In the genomic region with DNA sequence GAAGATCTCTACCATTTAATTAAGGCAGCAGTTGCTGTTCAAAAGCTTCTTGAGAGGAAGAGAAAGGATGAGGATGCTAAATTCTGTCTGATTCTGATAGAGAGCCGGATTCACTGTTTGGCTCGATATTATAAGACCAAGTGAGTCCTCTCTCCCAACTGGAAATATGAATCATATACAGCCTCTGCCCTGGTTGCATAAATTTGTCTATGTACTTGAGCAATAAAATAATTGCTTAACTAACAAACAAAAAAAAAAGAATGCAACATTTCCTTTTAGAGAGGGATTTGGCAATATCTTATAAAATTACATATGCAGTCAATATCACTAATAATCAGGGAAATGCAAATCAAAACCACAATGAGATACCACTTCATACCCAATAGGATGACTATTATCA, we compare ENCODE assay signal across 19 cellular contexts. TPM values are rescaled to one million over a fixed set of nuclear protein-coding genes. Genes with fewer than 3 reads are reported as not detected.
DNase-seq lines count a peak whose midpoint lies in the region; ATAC-seq and TF ChIP-seq lines count a peak whose summit lies in the region.
"Had no signal": no experiment of that assay in that cellular context is flagged by ENCODE, and none has a peak within 500 bp of the region (broad histone marks: within the 10 kb centered on the region; RNA-seq: fewer than 3 reads in every experiment).

No MANE protein-coding gene starts in this region.

- DNase-seq in AG10803 (ENCODE audit: low read depth) (peak; percentile 52), HS-5 (ENCODE audit: low read depth) (peak; percentile 15), adipocyte (ENCODE audit: low read depth) (peak; percentile 59), fibroblast of pulmonary artery (ENCODE audit: low read depth) (peak; percentile 69)
- DNase-seq in activated T-cell treated with anti-CD3 and anti-CD28 coated beads, Interleukin-2, amount 50 U/mL, for 72 hours, result no peak
- no peak for DNase-seq in activated CD4-positive, alpha-beta T cell treated with anti-CD3 and anti-CD28 coated beads, Interleukin-2, amount 50 U/mL, for 4 hours
- no peak for DNase-seq in CD4-positive, alpha-beta memory T cell
- DNase-seq: BE2C; CD8-positive, alpha-beta memory T cell; DMS 273 treated with DMSO at 0.1 percent for 48 hours; Kasumi-1; NCI-H1048; NCI-H146; NCI-H2227 treated with DMSO at 0.1 percent for 48 hours; NCI-H69; NK-92 treated with Interleukin-12 subunit alpha and Interleukin-12 subunit beta, amount 100 ng/mL, for 24 hours; Peyer's patch; Right ventricle myocardium superior had no signal

- H3K27me3 ChIP-seq in adipocyte (replicated peaks; ENCODE audit: control insufficient read depth, insufficient read depth, low read length), result no peaks in the 10 kb centered on the region
- no peaks in the 10 kb centered on the region for H3K27me3 ChIP-seq in CD4-positive, alpha-beta memory T cell (ENCODE audit: insufficient read depth, low read length)
- H3K27me3 ChIP-seq: BE2C, Peyer's patch had no signal

- no peak for TF ChIP-seq CTCF in AG10803 (conservative IDR thresholded peaks at IDR 0.05; ENCODE audit: low read length)
- no peak for TF ChIP-seq CTCF in fibroblast of pulmonary artery (IDR thresholded peaks at IDR 0.05; ENCODE audit: low read length, missing control alignments)

- H3K9me3 Mint-ChIP-seq in activated T-cell treated with anti-CD3 and anti-CD28 coated beads, Interleukin-2, amount 50 U/mL, for 72 hours, result no peaks in the 10 kb centered on the region
- no peaks in the 10 kb centered on the region for H3K9me3 Mint-ChIP-seq in CD4-positive, alpha-beta memory T cell
- H3K9me3 Mint-ChIP-seq: CD8-positive, alpha-beta memory T cell had no signal

- peaks cover 77% of the 10 kb centered on the region for H3K36me3 ChIP-seq in adipocyte (ENCODE audit: control insufficient read depth, insufficient read depth, low read length, severe bottlenecking)
- H3K36me3 ChIP-seq in CD4-positive, alpha-beta memory T cell (ENCODE audit: insufficient read depth, low read length), result peaks cover 46% of the 10 kb centered on the region

- no peaks in the 10 kb centered on the region for H3K27me3 Mint-ChIP-seq in activated T-cell treated with anti-CD3 and anti-CD28 coated beads, Interleukin-2, amount 50 U/mL, for 72 hours (ENCODE audit: low read depth)
- no peaks in the 10 kb centered on the region for H3K27me3 Mint-ChIP-seq in CD4-positive, alpha-beta memory T cell
- H3K27me3 Mint-ChIP-seq: CD8-positive, alpha-beta memory T cell had no signal

- POLR2A ChIA-PET in CD4-positive, alpha-beta memory T cell (lab: Charles Lee; ENCODE audit: partially characterized antibody), result no interaction called here

- H3K27ac ChIP-seq in CD4-positive, alpha-beta memory T cell (ENCODE audit: low read depth, low read length), result no peak overlapping the region
- H3K27ac ChIP-seq: Peyer's patch had no signal

- CTCF ChIA-PET in CD4-positive, alpha-beta memory T cell (lab: Charles Lee; ENCODE audit: partially characterized antibody), result no interaction called here

- no peak for ATAC-seq in HG02840 (IDR thresholded peaks at IDR 0.05; ENCODE audit: low FRiP score, unreplicated experiment)
- no peak for ATAC-seq in activated T-cell treated with anti-CD3 and anti-CD28 coated beads, Interleukin-2, amount 50 U/mL, for 72 hours (replicated peaks in 1 of 2)

- H3K36me3 Mint-ChIP-seq in activated T-cell treated with anti-CD3 and anti-CD28 coated beads, Interleukin-2, amount 50 U/mL, for 72 hours (ENCODE audit: insufficient read depth in 2 of 2), result peaks cover 6 to 29% of the 10 kb centered on the region in 2 donors
- H3K36me3 Mint-ChIP-seq in CD4-positive, alpha-beta memory T cell, result peaks cover 55 to 79% of the 10 kb centered on the region in 2 donors

- no peak overlapping the region for H3K27ac Mint-ChIP-seq in activated T-cell treated with anti-CD3 and anti-CD28 coated beads, Interleukin-2, amount 50 U/mL, for 72 hours
- H3K27ac Mint-ChIP-seq in CD4-positive, alpha-beta memory T cell, result peak overlapping the region in 1 of 7 donors; percentile 31
- H3K27ac Mint-ChIP-seq: CD8-positive, alpha-beta memory T cell had no signal

- H3K4me1 Mint-ChIP-seq in activated T-cell treated with anti-CD3 and anti-CD28 coated beads, Interleukin-2, amount 50 U/mL, for 72 hours (ENCODE audit: low read depth), result no peaks in the 10 kb centered on the region
- peaks cover 0 to 19% (median 4%) of the 10 kb centered on the region in 4 donors for H3K4me1 Mint-ChIP-seq in CD4-positive, alpha-beta memory T cell

- H3K4me3 ChIP-seq in AG10803 (ENCODE audit: low read length) (no peak overlapping the region), adipocyte (ENCODE audit: low read length) (peak overlapping the region; percentile 50), fibroblast of pulmonary artery (replicated peaks; ENCODE audit: low read depth, low read length) (no peak overlapping the region)
- no peak overlapping the region for H3K4me3 ChIP-seq in CD4-positive, alpha-beta memory T cell (ENCODE audit: low read length in 2 of 2)
- H3K4me3 ChIP-seq: Peyer's patch had no signal

- H3K4me3 Mint-ChIP-seq in activated T-cell treated with anti-CD3 and anti-CD28 coated beads, Interleukin-2, amount 50 U/mL, for 72 hours, result no peak overlapping the region
- no peak overlapping the region for H3K4me3 Mint-ChIP-seq in CD4-positive, alpha-beta memory T cell
- H3K4me3 Mint-ChIP-seq: CD8-positive, alpha-beta memory T cell had no signal

- H3K9me3 ChIP-seq in adipocyte (ENCODE audit: control insufficient read depth, low read length), result no peaks in the 10 kb centered on the region
- H3K9me3 ChIP-seq in CD4-positive, alpha-beta memory T cell (ENCODE audit: control insufficient read depth in 1 of 2, low read length in 2 of 2), result no peaks in the 10 kb centered on the region
- H3K9me3 ChIP-seq: BE2C, Peyer's patch had no signal

- peak overlapping the region; percentile 65 for H3K9ac ChIP-seq in adipocyte (ENCODE audit: low read length)

- intact Hi-C loops in CD4-positive, alpha-beta memory T cell (cut with micrococcal nuclease), result no loop called here

- H3K4me1 ChIP-seq in adipocyte (ENCODE audit: control insufficient read depth, insufficient read depth, low read length), result peaks cover 56% of the 10 kb centered on the region
- H3K4me1 ChIP-seq in CD4-positive, alpha-beta memory T cell (ENCODE audit: insufficient read depth, low read length), result no peaks in the 10 kb centered on the region
- H3K4me1 ChIP-seq: BE2C, Peyer's patch had no signal

RNA-seq across cellular contexts. Expression of gene ALDH9A1, which starts 26.8 kb away (rescaled TPM):
- total RNA-seq in activated T-cell treated with anti-CD3 and anti-CD28 coated beads, Interleukin-2, amount 50 U/mL, for 72 hours, result 10 to 100 TPM; 28.0 to 38.8 TPM
- total RNA-seq in CD4-positive, alpha-beta memory T cell, result 10 to 100 TPM; 45.2 to 47.1 TPM
- 100 to 1,000 TPM in 1 of 2 donors, 10 to 100 TPM in 1; 94.8 to 106 TPM for polyA plus RNA-seq in CD4-positive, alpha-beta memory T cell

RNA-seq across cellular contexts. Expression of gene MGST3, which starts 40.5 kb away (rescaled TPM):
- total RNA-seq in activated T-cell treated with anti-CD3 and anti-CD28 coated beads, Interleukin-2, amount 50 U/mL, for 72 hours, result 10 to 100 TPM; 32.9 to 48.5 TPM
- 10 to 100 TPM; 67.6 to 74.0 TPM for total RNA-seq in CD4-positive, alpha-beta memory T cell
- 100 to 1,000 TPM; 171 to 176 TPM for polyA plus RNA-seq in CD4-positive, alpha-beta memory T cell

Comparison
In these comparisons a context has a peak if more than half of its experiments do, and no peak if none do; other contexts are left out.
1. DNase-seq: peak in AG10803 (single experiment), HS-5 (single experiment), adipocyte (single experiment) and fibroblast of pulmonary artery (single experiment); none in activated T-cell treated with anti-CD3 and anti-CD28 coated beads, Interleukin-2, amount 50 U/mL, for 72 hours (0 of 2), activated CD4-positive, alpha-beta T cell treated with anti-CD3 and anti-CD28 coated beads, Interleukin-2, amount 50 U/mL, for 4 hours (0 of 2) and CD4-positive, alpha-beta memory T cell (0 of 5).